In the genomic region with DNA sequence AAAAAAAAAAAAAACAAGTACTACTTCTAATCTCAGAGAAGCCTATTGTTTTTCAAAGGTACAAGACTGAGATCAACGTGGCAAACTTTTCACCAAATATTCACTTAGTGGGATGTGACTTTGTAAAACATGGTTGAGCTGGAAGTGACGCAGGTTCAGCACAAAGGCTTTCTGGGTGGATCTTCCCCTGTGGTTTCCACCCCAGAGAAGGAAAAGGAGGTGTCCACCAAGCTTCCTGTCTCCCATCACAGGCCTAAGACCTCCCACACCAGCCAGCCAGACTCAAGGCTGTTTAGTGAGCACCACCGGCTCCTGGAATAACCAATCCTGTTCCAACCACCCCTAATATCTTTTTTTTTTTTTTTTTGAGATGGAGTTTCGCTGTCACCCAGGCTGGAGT, we compare ENCODE assay signal across 1 cellular context.
TF ChIP-seq lines count a peak whose summit lies in the region.

No MANE protein-coding gene starts in this region.

TF ChIP-seq in endothelial cell of umbilical vein, 7 proteins besides CTCF, POLR2A, EP300 and RAD21:
- TF ChIP-seq MYC (IDR thresholded peaks at IDR 0.05; ENCODE audit: low read depth, low read length), result no peak
- TF ChIP-seq GATA2 (IDR thresholded peaks at IDR 0.05; ENCODE audit: insufficient read depth, insufficient read length, low read depth, low read length), result no peak
- no peak for TF ChIP-seq JUN (IDR thresholded peaks at IDR 0.05; ENCODE audit: borderline replicate concordance, insufficient read depth, insufficient read length, low read depth)
- no peak for TF ChIP-seq EZH2 (IDR thresholded peaks at IDR 0.05; ENCODE audit: borderline replicate concordance, low read depth, low read length, severe bottlenecking)
- no peak for TF ChIP-seq FOS (IDR thresholded peaks at IDR 0.05; ENCODE audit: borderline replicate concordance, insufficient read depth, low read length)
- TF ChIP-seq POLR2AphosphoS5 (IDR thresholded peaks at IDR 0.05; ENCODE audit: insufficient read depth, low read depth, low read length), result no peak
- TF ChIP-seq, protein P1, sequence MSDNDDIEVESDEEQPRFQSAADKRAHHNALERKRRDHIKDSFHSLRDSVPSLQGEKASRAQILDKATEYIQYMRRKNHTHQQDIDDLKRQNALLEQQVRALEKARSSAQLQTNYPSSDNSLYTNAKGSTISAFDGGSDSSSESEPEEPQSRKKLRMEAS (IDR thresholded peaks at IDR 0.05; ENCODE audit: insufficient read depth, insufficient read length), result no peak
